In the genomic region with DNA sequence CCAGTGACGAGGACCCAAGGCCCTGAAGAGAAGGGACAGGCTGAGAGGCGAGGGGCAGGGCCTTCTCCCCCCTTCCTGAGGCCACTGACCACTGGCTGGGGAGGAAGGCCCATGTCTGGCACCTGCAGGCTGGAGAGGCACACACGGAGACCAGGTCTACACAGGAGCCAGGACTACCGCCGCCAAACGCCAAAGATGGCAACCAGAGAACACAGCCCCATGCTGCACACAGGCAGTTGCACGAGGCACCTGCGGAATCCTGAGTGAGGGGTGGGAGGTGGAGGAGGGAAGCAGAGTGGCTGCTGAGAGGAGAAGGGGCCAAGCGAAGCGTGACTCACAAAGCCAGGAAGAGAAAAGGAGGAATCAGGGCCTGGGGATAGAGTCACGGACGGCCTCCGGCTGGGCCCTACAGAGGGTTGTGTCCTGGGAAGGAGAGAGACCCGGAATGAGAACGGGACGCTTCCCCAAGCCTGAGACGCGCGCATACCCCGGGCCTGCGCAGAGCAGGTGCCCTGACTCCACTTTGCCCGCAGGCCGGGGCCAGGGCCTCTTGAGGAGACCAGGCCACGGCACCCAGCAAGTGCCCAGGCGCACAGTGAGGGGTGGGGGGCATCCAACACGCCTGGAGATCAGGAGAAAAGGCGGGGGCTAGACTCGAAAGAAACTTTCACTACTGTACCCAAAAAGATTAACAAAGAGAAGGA, we compare ENCODE assay signal across 13 cellular contexts. TPM values are rescaled to one million over a fixed set of nuclear protein-coding genes. Genes with fewer than 3 reads are reported as not detected.
A peak's percentile ranks its signal among the peaks of the same experiment; 100 is the strongest.
DNase-seq lines count a peak whose midpoint lies in the region; FAIRE-seq lines count a peak whose summit lies in the region.
"Had no signal": no experiment of that assay in that cellular context is flagged by ENCODE, and none has a peak within 500 bp of the region (broad histone marks: within the 10 kb centered on the region; RNA-seq: fewer than 3 reads in every experiment).

No MANE protein-coding gene starts in this region.

- no peaks in the 10 kb centered on the region for H3K9me3 Mint-ChIP-seq in T-helper 2 cell treated with Interferon-gamma antibody and Interleukin-4, amounts not matched to agents 5 μg/mL and 100 μg/mL, for 36 hours
- H3K9me3 Mint-ChIP-seq in activated CD4-positive, alpha-beta memory T cell treated with anti-CD3 and anti-CD28 coated beads, Interleukin-2, amount 10 ng/mL, durations not matched to agents 7 days and 5 days: no peaks in the 10 kb centered on the region

- H3K27me3 ChIP-seq in iPS-20b (ENCODE audit: insufficient read depth, low read length) (no peaks in the 10 kb centered on the region), small intestine (ENCODE audit: control insufficient read depth in 2 of 2, insufficient read depth in 2 of 2, low read length in 2 of 2) (no peaks in the 10 kb centered on the region), HAP-1 (ENCODE audit: low read depth) (no peaks in the 10 kb centered on the region)

- peaks cover 5% of the 10 kb centered on the region for H3K4me1 Mint-ChIP-seq in T-helper 2 cell treated with Interferon-gamma antibody and Interleukin-4, amounts not matched to agents 5 μg/mL and 100 μg/mL, for 36 hours (ENCODE audit: low read depth)
- peaks cover 19% of the 10 kb centered on the region for H3K4me1 Mint-ChIP-seq in activated CD4-positive, alpha-beta memory T cell treated with anti-CD3 and anti-CD28 coated beads, Interleukin-2, amount 10 ng/mL, durations not matched to agents 7 days and 5 days

- H3K27me3 Mint-ChIP-seq in T-helper 2 cell treated with Interferon-gamma antibody and Interleukin-4, amounts not matched to agents 5 μg/mL and 100 μg/mL, for 36 hours (ENCODE audit: low read depth): no peaks in the 10 kb centered on the region
- H3K27me3 Mint-ChIP-seq in activated CD4-positive, alpha-beta memory T cell treated with anti-CD3 and anti-CD28 coated beads, Interleukin-2, amount 10 ng/mL, durations not matched to agents 7 days and 5 days: no peaks in the 10 kb centered on the region

- in situ Hi-C loops in HAP-1 (cut with MboI; ENCODE audit: low sequenced_read_pairs): no loop called here

- H3K9me3 ChIP-seq in iPS-20b (ENCODE audit: insufficient read depth, low read depth, low read length) (no peaks in the 10 kb centered on the region), small intestine (ENCODE audit: control insufficient read depth, low read depth) (no peaks in the 10 kb centered on the region), HAP-1 (no peaks in the 10 kb centered on the region)

- H3K9ac ChIP-seq in iPS-20b (ENCODE audit: low read depth, low read length): no peak overlapping the region

- POLR2A ChIA-PET in activated CD4-positive, alpha-beta memory T cell treated with anti-CD3 and anti-CD28 coated beads, Interleukin-2, amount 10 ng/mL, durations not matched to agents 7 days and 5 days (lab: Charles Lee): interaction anchor here (1.0 to 1.2 kb wide), 2 partner anchors 28 to 38 kb away, joined by 6 to 7 read pairs; a partner anchor contains a TSS

- WGBS in small intestine, 3 donors: 95 to 96% (median 95%) methylated on average over 27 to 28 of the region's 28 CpGs

- H3K27ac ChIP-seq in iPS-20b (ENCODE audit: low read length) (peak overlapping the region; percentile 65), small intestine (ENCODE audit: low read depth in 1 of 2, low read length in 1 of 2) (peak overlapping the region; percentile 17 to 68)

- DNase-seq in T-helper 2 cell treated with Interferon-gamma antibody and Interleukin-4, amounts not matched to agents 5 μg/mL and 100 μg/mL, for 36 hours (ENCODE audit: low spot score): no peak
- DNase-seq in T-helper 2 cell (no peak), small intestine (no peak), A172 (ENCODE audit: low spot score) (no peak), islet precursor cell (no peak), HAP-1 (ENCODE audit: low spot score in 2 of 2) (no peak)
- DNase-seq in activated CD4-positive, alpha-beta memory T cell treated with anti-CD3 and anti-CD28 coated beads, Interleukin-2, amount 10 ng/mL, durations not matched to agents 7 days and 5 days: no peak
- DNase-seq: DMS79, foreskin fibroblast, NCI-H1092 had no signal

- peak overlapping the region; percentile 92 for H3K27ac Mint-ChIP-seq in T-helper 2 cell treated with Interferon-gamma antibody and Interleukin-4, amounts not matched to agents 5 μg/mL and 100 μg/mL, for 36 hours
- H3K27ac Mint-ChIP-seq in activated CD4-positive, alpha-beta memory T cell treated with anti-CD3 and anti-CD28 coated beads, Interleukin-2, amount 10 ng/mL, durations not matched to agents 7 days and 5 days: peak overlapping the region; percentile 93

- H3K4me3 ChIP-seq in iPS-20b (ENCODE audit: low read length): no peak overlapping the region
- no peak overlapping the region for H3K4me3 ChIP-seq in small intestine (ENCODE audit: low read depth in 1 of 2, low read length in 2 of 2)
- no peak overlapping the region for H3K4me3 ChIP-seq in HAP-1
- H3K4me3 ChIP-seq: lung had no signal

- no peak for FAIRE-seq in small intestine (lab: Jason Lieb, UNC)
- FAIRE-seq: A204.1 had no signal

- peaks cover 24% of the 10 kb centered on the region for H3K36me3 ChIP-seq in iPS-20b (ENCODE audit: insufficient read depth, low read depth, low read length)
- peaks cover 2 to 14% of the 10 kb centered on the region in 2 donors for H3K36me3 ChIP-seq in small intestine (ENCODE audit: control insufficient read depth in 2 of 2, insufficient read depth in 2 of 2, low read length in 2 of 2)
- H3K36me3 ChIP-seq in HAP-1 (replicated peaks): peaks cover 21% of the 10 kb centered on the region

- CTCF ChIA-PET in activated CD4-positive, alpha-beta memory T cell treated with anti-CD3 and anti-CD28 coated beads, Interleukin-2, amount 10 ng/mL, durations not matched to agents 7 days and 5 days (lab: Charles Lee): no interaction called here

- H3K36me3 Mint-ChIP-seq in T-helper 2 cell treated with Interferon-gamma antibody and Interleukin-4, amounts not matched to agents 5 μg/mL and 100 μg/mL, for 36 hours (ENCODE audit: low read depth): peaks cover 25% of the 10 kb centered on the region
- H3K36me3 Mint-ChIP-seq in activated CD4-positive, alpha-beta memory T cell treated with anti-CD3 and anti-CD28 coated beads, Interleukin-2, amount 10 ng/mL, durations not matched to agents 7 days and 5 days (ENCODE audit: low read depth): peaks cover 23% of the 10 kb centered on the region

- peak overlapping the region; percentile 80 for H3K4me3 Mint-ChIP-seq in T-helper 2 cell treated with Interferon-gamma antibody and Interleukin-4, amounts not matched to agents 5 μg/mL and 100 μg/mL, for 36 hours
- H3K4me3 Mint-ChIP-seq in activated CD4-positive, alpha-beta memory T cell treated with anti-CD3 and anti-CD28 coated beads, Interleukin-2, amount 10 ng/mL, durations not matched to agents 7 days and 5 days: peak overlapping the region; percentile 65

- H3K4me1 ChIP-seq in iPS-20b (ENCODE audit: insufficient read depth, low read length) (peaks cover 5% of the 10 kb centered on the region; the same call in 1 of the 2 replicates), small intestine (ENCODE audit: control insufficient read depth in 2 of 2, insufficient read depth in 1 of 2, low read depth in 1 of 2, low read length in 1 of 2) (peaks cover 0 to 2% of the 10 kb centered on the region in 2 donors), HAP-1 (no peaks in the 10 kb centered on the region)

RNA-seq across cellular contexts. Expression of a gene that starts 28.7 kb away (rescaled TPM):
- total RNA-seq in activated CD4-positive, alpha-beta memory T cell treated with anti-CD3 and anti-CD28 coated beads, Interleukin-2, amount 10 ng/mL, durations not matched to agents 7 days and 5 days: 1 to 10 TPM; 8.6 to 9.6 TPM
- 1 to 10 TPM; 2.2 to 4.8 (median 4.2) TPM for polyA plus RNA-seq in small intestine
- total RNA-seq in A172 (2014; rRNA removed; shearing (Covaris generic)): 18.0 and 22.8 TPM in 2 replicates

RNA-seq across cellular contexts. Expression of a gene that starts 37.7 kb away (rescaled TPM):
- 10 to 100 TPM; 28.8 to 29.0 TPM for total RNA-seq in activated CD4-positive, alpha-beta memory T cell treated with anti-CD3 and anti-CD28 coated beads, Interleukin-2, amount 10 ng/mL, durations not matched to agents 7 days and 5 days
- polyA plus RNA-seq in small intestine: 10 to 100 TPM; 25.1 to 38.7 (median 33.7) TPM
- 18.4 and 19.8 TPM in 2 replicates for total RNA-seq in A172 (2014; rRNA removed; shearing (Covaris generic))

RNA-seq across cellular contexts. Expression of a gene that starts 46.3 kb away (rescaled TPM):
- total RNA-seq in activated CD4-positive, alpha-beta memory T cell treated with anti-CD3 and anti-CD28 coated beads, Interleukin-2, amount 10 ng/mL, durations not matched to agents 7 days and 5 days: 10 to 100 TPM; 77.1 to 78.2 TPM
- polyA plus RNA-seq in small intestine: 10 to 100 TPM; 35.1 to 61.1 (median 55.0) TPM
- 27.4 and 35.9 TPM in 2 replicates for total RNA-seq in A172 (2014; rRNA removed; shearing (Covaris generic))
